1 cellular context compared by ENCODE assay signal in the genomic region with DNA sequence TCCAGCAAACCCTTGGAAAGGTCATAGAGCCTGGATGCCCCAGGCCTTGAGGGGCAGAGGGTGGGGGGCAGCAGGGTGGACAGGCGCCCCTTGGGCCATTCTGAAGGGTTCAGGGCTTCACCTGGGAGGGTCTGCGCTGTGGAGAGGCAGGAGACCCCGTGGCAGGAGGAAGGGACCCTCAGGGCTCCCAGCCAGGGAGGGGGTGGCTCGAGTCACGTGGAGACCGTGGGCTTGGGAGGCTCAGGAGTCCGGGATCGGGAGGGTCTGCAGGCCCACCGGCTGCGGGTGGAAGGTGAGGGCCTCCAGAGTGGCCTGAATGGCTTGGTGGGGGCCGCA.
TF ChIP-seq lines count a peak whose summit lies in the region.

No MANE protein-coding gene starts in this region.

TF ChIP-seq in HepG2, 621 proteins besides CTCF, POLR2A, EP300 and RAD21:
- TF ChIP-seq, protein P1, sequence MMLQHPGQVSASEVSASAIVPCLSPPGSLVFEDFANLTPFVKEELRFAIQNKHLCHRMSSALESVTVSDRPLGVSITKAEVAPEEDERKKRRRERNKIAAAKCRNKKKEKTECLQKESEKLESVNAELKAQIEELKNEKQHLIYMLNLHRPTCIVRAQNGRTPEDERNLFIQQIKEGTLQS (CRISPR knock-in tag; IDR thresholded peaks at IDR 0.05) = no peak
TF ChIP-seq in HepG2: peak in this region for 0.
